ENCODE assay signal across 14 cellular contexts in genomic region chr10:79220296-79220695, GRCh38.
DNase-seq lines count a peak whose midpoint lies in the region; ATAC-seq, FAIRE-seq and TF ChIP-seq lines count a peak whose summit lies in the region.
"Had no signal": no experiment of that assay in that cellular context is flagged by ENCODE, and none has a peak within 500 bp of the region (broad histone marks: within the 10 kb centered on the region; RNA-seq: fewer than 3 reads in every experiment).

No MANE protein-coding gene starts in this region.

- TF ChIP-seq CTCF in BE2C (IDR thresholded peaks at IDR 0.05; ENCODE audit: low read depth, low read length) = no peak
- no peak for TF ChIP-seq CTCF in PC-3 (conservative IDR thresholded peaks at IDR 0.05; ENCODE audit: low read depth, low read length)
- TF ChIP-seq CTCF in left ventricle myocardium inferior (IDR thresholded peaks at IDR 0.05; ENCODE audit: borderline replicate concordance) = no peak
- no peak for TF ChIP-seq CTCF in osteocyte (IDR thresholded peaks at IDR 0.05)
- TF ChIP-seq CTCF in mucosa of descending colon (IDR thresholded peaks at IDR 0.05) = no peak

- no peak overlapping the region for H3K4me2 ChIP-seq in PC-3 (ENCODE audit: low read length)

- H3K27me3 Mint-ChIP-seq in osteocyte (ENCODE audit: unreplicated experiment) = no peaks in the 10 kb centered on the region
- H3K27me3 Mint-ChIP-seq: activated naive CD4-positive, alpha-beta T cell treated with anti-CD3 and anti-CD28 coated beads, Interleukin-2, amount 10 ng/mL, durations not matched to agents 7 days and 5 days had no signal

- H3K27me3 ChIP-seq in BE2C (no peaks in the 10 kb centered on the region), PC-3 (ENCODE audit: low read length) (no peaks in the 10 kb centered on the region), left ventricle myocardium inferior (ENCODE audit: low read depth) (no peaks in the 10 kb centered on the region)
- H3K27me3 ChIP-seq: left lung, MG63 had no signal

- peaks cover 33% of the 10 kb centered on the region for H3K36me3 Mint-ChIP-seq in osteocyte (ENCODE audit: unreplicated experiment)
- H3K36me3 Mint-ChIP-seq: activated naive CD4-positive, alpha-beta T cell treated with anti-CD3 and anti-CD28 coated beads, Interleukin-2, amount 10 ng/mL, durations not matched to agents 7 days and 5 days had no signal

- H2AFZ ChIP-seq in PC-3 (ENCODE audit: low read length) = no peak overlapping the region

- peaks cover 33% of the 10 kb centered on the region for H3K36me3 ChIP-seq in BE2C
- H3K36me3 ChIP-seq in PC-3 (ENCODE audit: low read depth, low read length) = peaks cover 44% of the 10 kb centered on the region
- H3K36me3 ChIP-seq in left ventricle myocardium inferior = peaks cover 29% of the 10 kb centered on the region
- no peaks in the 10 kb centered on the region for H3K36me3 ChIP-seq in mucosa of descending colon (ENCODE audit: low read depth)

- H3K79me2 ChIP-seq in PC-3 (ENCODE audit: low read length) = no peaks in the 10 kb centered on the region

- H3K4me3 ChIP-seq in BE2C (ENCODE audit: low read depth, low read length) (no peak overlapping the region), PC-3 (ENCODE audit: low read length) (no peak overlapping the region), left ventricle myocardium inferior (no peak overlapping the region), mucosa of descending colon (no peak overlapping the region)
- H3K4me3 ChIP-seq: left lung, MG63, thoracic aorta had no signal

- H3K9me3 Mint-ChIP-seq in osteocyte (ENCODE audit: unreplicated experiment) = no peaks in the 10 kb centered on the region
- H3K9me3 Mint-ChIP-seq: activated naive CD4-positive, alpha-beta T cell treated with anti-CD3 and anti-CD28 coated beads, Interleukin-2, amount 10 ng/mL, durations not matched to agents 7 days and 5 days had no signal

- TF ChIP-seq POLR2A in GM12891 (IDR thresholded peaks at IDR 0.05; ENCODE audit: low read depth, low read length) = no peak

- POLR2A ChIA-PET in PC-3 (lab: Charles Lee; ENCODE audit: unreplicated experiment) = interaction anchor here (0.6 kb wide), 1 partner anchor 18 kb away, joined by 17 read pairs; no protein-coding TSS in a partner anchor

- intact Hi-C loops in PC-3 (cut with micrococcal nuclease) = no loop called here
- intact Hi-C loops in left ventricle myocardium inferior (cut with micrococcal nuclease) = loop anchor here (10.0 kb wide), 1 partner anchor 55 kb away; no protein-coding TSS in a partner anchor
- intact Hi-C loops in mucosa of descending colon (cut with DNase I, micrococcal nuclease) = no loop called here

- H4K20me1 ChIP-seq in PC-3 (ENCODE audit: low read length) = no peaks in the 10 kb centered on the region

- peaks cover 53% of the 10 kb centered on the region for H3K4me1 Mint-ChIP-seq in osteocyte (ENCODE audit: unreplicated experiment)
- H3K4me1 Mint-ChIP-seq: activated naive CD4-positive, alpha-beta T cell treated with anti-CD3 and anti-CD28 coated beads, Interleukin-2, amount 10 ng/mL, durations not matched to agents 7 days and 5 days had no signal

- ATAC-seq in PC-3 (peak; percentile 8; the same call in 1 of the 2 replicates), mucosa of descending colon (no peak)

- H3K9me2 ChIP-seq in PC-3 (replicated peaks; ENCODE audit: low read length) = no peaks in the 10 kb centered on the region

- CTCF ChIA-PET in PC-3 (lab: Charles Lee) = no interaction called here

- H3K9ac ChIP-seq in PC-3 (ENCODE audit: low read length) = no peak overlapping the region

- no peak overlapping the region for H3K4me3 Mint-ChIP-seq in osteocyte (ENCODE audit: unreplicated experiment)
- H3K4me3 Mint-ChIP-seq: activated naive CD4-positive, alpha-beta T cell treated with anti-CD3 and anti-CD28 coated beads, Interleukin-2, amount 10 ng/mL, durations not matched to agents 7 days and 5 days had no signal

- H3K4me1 ChIP-seq in BE2C = peaks cover 41% of the 10 kb centered on the region
- H3K4me1 ChIP-seq in PC-3 (ENCODE audit: insufficient read depth, low read length) = no peaks in the 10 kb centered on the region
- peaks cover 66% of the 10 kb centered on the region for H3K4me1 ChIP-seq in left ventricle myocardium inferior
- H3K4me1 ChIP-seq in mucosa of descending colon (ENCODE audit: low read depth) = peaks cover 2% of the 10 kb centered on the region

- H3K9me3 ChIP-seq in BE2C = no peaks in the 10 kb centered on the region
- H3K9me3 ChIP-seq in PC-3 (ENCODE audit: low read length) = no peaks in the 10 kb centered on the region
- no peaks in the 10 kb centered on the region for H3K9me3 ChIP-seq in left ventricle myocardium inferior (replicated peaks)
- H3K9me3 ChIP-seq in mucosa of descending colon = no peaks in the 10 kb centered on the region
- H3K9me3 ChIP-seq: left lung, MG63, thoracic aorta had no signal

- no TSS peak for BruUV-seq in PC-3 (replicated peaks; lab: Mats Ljungman, UMichigan)

- H3K27ac ChIP-seq in PC-3 (ENCODE audit: low read length) (no peak overlapping the region), left ventricle myocardium inferior (replicated peaks) (peak overlapping the region; percentile 94)
- H3K27ac ChIP-seq: thoracic aorta, VCaP had no signal

- DNase-seq in BE2C (peak; percentile 52), PC-3 (no peak), left ventricle myocardium inferior (no peak), osteocyte (ENCODE audit: extremely low spot score, unreplicated experiment) (no peak), mucosa of descending colon (no peak), GM12891 (ENCODE audit: insufficient read length, low spot score) (no peak), NCI-H146 (lab: John Stamatoyannopoulos, UW) (no peak)
- no peak for DNase-seq in activated CD8-positive, alpha-beta memory T cell treated with anti-CD3 and anti-CD28 coated beads, Interleukin-2, amount 50 U/mL, for 48 hours
- DNase-seq: activated naive CD4-positive, alpha-beta T cell treated with anti-CD3 and anti-CD28 coated beads, Interleukin-2, amount 10 ng/mL, durations not matched to agents 7 days and 5 days; MG63; stimulated activated CD4-positive, alpha-beta T cell treated with anti-CD3 and anti-CD28 coated beads, Interleukin-12 subunit alpha, Interleukin-12 subunit beta, amount 100 ng/mL, for 4 hours had no signal

- peak overlapping the region; percentile 23 for H3K27ac Mint-ChIP-seq in osteocyte (ENCODE audit: unreplicated experiment)
- H3K27ac Mint-ChIP-seq: activated naive CD4-positive, alpha-beta T cell treated with anti-CD3 and anti-CD28 coated beads, Interleukin-2, amount 10 ng/mL, durations not matched to agents 7 days and 5 days had no signal

- H3F3A ChIP-seq in PC-3 (ENCODE audit: low read length, unreplicated experiment) = no peaks in the 10 kb centered on the region

- FAIRE-seq in GM12891 (lab: Jason Lieb, UNC) = no peak

TF ChIP-seq in GM12891, 5 proteins besides CTCF, POLR2A, EP300 and RAD21:
- TF ChIP-seq SPI1 (IDR thresholded peaks at IDR 0.05; ENCODE audit: low read depth, low read length) (no peak), POU2F2 (IDR thresholded peaks at IDR 0.05; ENCODE audit: low read depth, low read length) (no peak), PAX5 (IDR thresholded peaks at IDR 0.05; ENCODE audit: insufficient read depth, low read length, severe bottlenecking) (no peak), TAF1 (IDR thresholded peaks at IDR 0.05; ENCODE audit: low read depth, low read length) (no peak), POLR2AphosphoS5 (IDR thresholded peaks at IDR 0.05; ENCODE audit: low read depth, low read length) (no peak)
